Comparison of ENCODE assay signal across 14 cellular contexts in genomic region chr10:35546824-35547225, GRCh38. TPM values are rescaled to one million over a fixed set of nuclear protein-coding genes. Genes with fewer than 3 reads are reported as not detected.
DNase-seq lines count a peak whose midpoint lies in the region; ATAC-seq, FAIRE-seq and TF ChIP-seq lines count a peak whose summit lies in the region.
"Had no signal": no experiment of that assay in that cellular context is flagged by ENCODE, and none has a peak within 500 bp of the region (broad histone marks: within the 10 kb centered on the region; RNA-seq: fewer than 3 reads in every experiment).

No MANE protein-coding gene starts in this region.

- H3K4me3 Mint-ChIP-seq in nephron progenitor cell = no peak overlapping the region

- peak; percentile 93 for ATAC-seq in PC-3
- ATAC-seq in HG02763 (IDR thresholded peaks at IDR 0.05; ENCODE audit: unreplicated experiment) = no peak

- intact Hi-C loops in PC-3 (cut with micrococcal nuclease) = loop anchor here (1.0 to 5.0 kb wide), 9 partner anchors 16 to 420 kb away; partner anchors contain the start of gene CREM

- H3K36me3 ChIP-seq in PC-3 (ENCODE audit: low read depth, low read length) = peaks cover 18% of the 10 kb centered on the region
- H3K36me3 ChIP-seq: transverse colon had no signal

- H3K4me2 ChIP-seq in PC-3 (ENCODE audit: low read length) = peak overlapping the region; percentile 58

- no peak for FAIRE-seq in D721Med (lab: Jason Lieb, UNC)
- FAIRE-seq: colon had no signal

- peak overlapping the region; percentile 60 for H3K9ac ChIP-seq in PC-3 (ENCODE audit: low read length)

- peaks cover 4% of the 10 kb centered on the region for H3K4me1 Mint-ChIP-seq in nephron progenitor cell

- H3K27me3 Mint-ChIP-seq in nephron progenitor cell (ENCODE audit: low read depth, poor library complexity) = no peaks in the 10 kb centered on the region
- H3K27me3 Mint-ChIP-seq: progenitor cell of endocrine pancreas had no signal

- H3K27me3 ChIP-seq in PC-3 (ENCODE audit: low read length) = no peaks in the 10 kb centered on the region
- H3K27me3 ChIP-seq: transverse colon had no signal

- DNase-seq in D721Med (ENCODE audit: insufficient read length, low spot score) (no peak), PC-3 (peak; percentile 100), dedifferentiated amniotic fluid mesenchymal stem cell (ENCODE audit: extremely low spot score) (peak; percentile 52), nephron progenitor cell (no peak), iPS-NIHi7 (ENCODE audit: extremely low spot score) (no peak), NCI-H2171 (lab: John Stamatoyannopoulos, UW) (no peak)
- DNase-seq in stimulated activated CD4-positive, alpha-beta T cell treated with anti-CD3 and anti-CD28 coated beads, Interleukin-2, amount 100 ng/mL, for 48 hours = no peak
- DNase-seq: activated effector memory CD4-positive, alpha-beta T cell treated with anti-CD3 and anti-CD28 coated beads, Interleukin-2, amount 50 U/mL, for 16 hours; lower lobe of right lung; NCI-H446; transverse colon had no signal

- H3K4me1 ChIP-seq in PC-3 (ENCODE audit: insufficient read depth, low read length) = peaks cover 42% of the 10 kb centered on the region
- H3K4me1 ChIP-seq: lower lobe of right lung, transverse colon had no signal

- H3K9me3 ChIP-seq in PC-3 (ENCODE audit: low read length) = no peaks in the 10 kb centered on the region
- H3K9me3 ChIP-seq: lower lobe of right lung, transverse colon had no signal

- H3K27ac ChIP-seq in PC-3 (ENCODE audit: low read length) = peak overlapping the region; percentile 86
- H3K27ac ChIP-seq: lower lobe of right lung, transverse colon had no signal

- peaks cover 25% of the 10 kb centered on the region for H3K36me3 Mint-ChIP-seq in nephron progenitor cell (ENCODE audit: low read depth)

- no peaks in the 10 kb centered on the region for H3K9me3 Mint-ChIP-seq in nephron progenitor cell

- H3K4me3 ChIP-seq in PC-3 (ENCODE audit: low read length) = peak overlapping the region; percentile 31; the same call in 1 of the 2 replicates
- H3K4me3 ChIP-seq: lower lobe of right lung, transverse colon had no signal

- H4K20me1 ChIP-seq in PC-3 (ENCODE audit: low read length) = no peaks in the 10 kb centered on the region

- peaks cover 8% of the 10 kb centered on the region for H3K79me2 ChIP-seq in PC-3 (ENCODE audit: low read length)

- peak overlapping the region; percentile 89 for H3K27ac Mint-ChIP-seq in nephron progenitor cell

- H3F3A ChIP-seq in PC-3 (ENCODE audit: low read length, unreplicated experiment) = peaks cover 16% of the 10 kb centered on the region

- peak overlapping the region; percentile 34; the same call in 1 of the 2 replicates for H2AFZ ChIP-seq in PC-3 (ENCODE audit: low read length)

- CTCF ChIA-PET in PC-3 (lab: Charles Lee) = interaction anchor here (0.6 to 1.8 kb wide), 14 partner anchors 14 to 1334 kb away, joined by 3 to 15 read pairs (median 4); no protein-coding TSS in a partner anchor

- no TSS peak for BruUV-seq in PC-3 (replicated peaks; lab: Mats Ljungman, UMichigan)

- POLR2A ChIA-PET in PC-3 (lab: Charles Lee; ENCODE audit: unreplicated experiment) = interaction anchor here (0.5 to 0.6 kb wide), 4 partner anchors 9 to 946 kb away, joined by 3 to 9 read pairs (median 4); no protein-coding TSS in a partner anchor

- H3K9me2 ChIP-seq in PC-3 (replicated peaks; ENCODE audit: low read length) = no peaks in the 10 kb centered on the region

- TF ChIP-seq CTCF in D721Med (IDR thresholded peaks at IDR 0.05; ENCODE audit: insufficient read depth, missing control alignments) (peak; percentile 6), PC-3 (conservative IDR thresholded peaks at IDR 0.05; ENCODE audit: low read depth, low read length) (peak; percentile 78), nephron progenitor cell (IDR thresholded peaks at IDR 0.05) (no peak)

RNA-seq across cellular contexts. Expression of gene GJD4, which starts 58.3 kb away (rescaled TPM):
- total RNA-seq in PC-3 (2014; rRNA removed) = 0.33 and 0.58 TPM in 2 replicates
- total RNA-seq: lower lobe of right lung, transverse colon had no signal

Comparison
In these comparisons a context has a peak if more than half of its experiments do, and no peak if none do; other contexts are left out.
1. DNase-seq: peak in PC-3 (single experiment) and dedifferentiated amniotic fluid mesenchymal stem cell (single experiment); none in D721Med (single experiment), nephron progenitor cell (single experiment), stimulated activated CD4-positive, alpha-beta T cell treated with anti-CD3 and anti-CD28 coated beads, Interleukin-2, amount 100 ng/mL, for 48 hours (0 of 2), iPS-NIHi7 (single experiment) and NCI-H2171 (single experiment).